Comparison of ENCODE assay signal across 16 cellular contexts in genomic region chr5:106171132-106171531, GRCh38.
"Had no signal": no experiment of that assay in that cellular context is flagged by ENCODE, and none has a peak within 500 bp of the region (broad histone marks: within the 10 kb centered on the region; RNA-seq: fewer than 3 reads in every experiment).

No MANE protein-coding gene starts in this region.

- H2AFZ ChIP-seq: parathyroid adenoma had no signal

- H3K9me3 ChIP-seq: neutrophil had no signal

- H3K4me1 Mint-ChIP-seq: activated naive CD8-positive, alpha-beta T cell treated with anti-CD3 and anti-CD28 coated beads, Interleukin-2, amount 50 U/mL, for 24 hours; activated T-helper 17 cell treated with anti-CD3 and anti-CD28 coated beads, Interleukin-2, amount 50 U/mL, for 72 hours; natural killer cell; stimulated activated effector memory CD8-positive, alpha-beta T cell treated with anti-CD3 and anti-CD28 coated beads, Interleukin-12 subunit alpha, Interleukin-12 subunit beta, amount 100 ng/mL, for 72 hours; T-cell had no signal

- H3K27me3 ChIP-seq: neutrophil had no signal

- H3K27ac Mint-ChIP-seq: activated naive CD8-positive, alpha-beta T cell treated with anti-CD3 and anti-CD28 coated beads, Interleukin-2, amount 50 U/mL, for 24 hours; activated T-helper 17 cell treated with anti-CD3 and anti-CD28 coated beads, Interleukin-2, amount 50 U/mL, for 72 hours; natural killer cell; stimulated activated effector memory CD8-positive, alpha-beta T cell treated with anti-CD3 and anti-CD28 coated beads, Interleukin-12 subunit alpha, Interleukin-12 subunit beta, amount 100 ng/mL, for 72 hours; T-cell had no signal

- H3K27me3 Mint-ChIP-seq: activated naive CD8-positive, alpha-beta T cell treated with anti-CD3 and anti-CD28 coated beads, Interleukin-2, amount 50 U/mL, for 24 hours; activated T-helper 17 cell treated with anti-CD3 and anti-CD28 coated beads, Interleukin-2, amount 50 U/mL, for 72 hours; T-cell had no signal

- H3K36me3 Mint-ChIP-seq: natural killer cell; stimulated activated effector memory CD8-positive, alpha-beta T cell treated with anti-CD3 and anti-CD28 coated beads, Interleukin-12 subunit alpha, Interleukin-12 subunit beta, amount 100 ng/mL, for 72 hours; T-cell had no signal

- H3K4me3 Mint-ChIP-seq: activated naive CD8-positive, alpha-beta T cell treated with anti-CD3 and anti-CD28 coated beads, Interleukin-2, amount 50 U/mL, for 24 hours; activated T-helper 17 cell treated with anti-CD3 and anti-CD28 coated beads, Interleukin-2, amount 50 U/mL, for 72 hours; natural killer cell; stimulated activated effector memory CD8-positive, alpha-beta T cell treated with anti-CD3 and anti-CD28 coated beads, Interleukin-12 subunit alpha, Interleukin-12 subunit beta, amount 100 ng/mL, for 72 hours; T-cell had no signal

- H3K4me1 ChIP-seq: parathyroid adenoma had no signal

- H3K4me3 ChIP-seq: thoracic aorta had no signal

- H3K9ac ChIP-seq: parathyroid adenoma had no signal

- FAIRE-seq: colon had no signal

- ATAC-seq: activated naive CD8-positive, alpha-beta T cell treated with anti-CD3 and anti-CD28 coated beads, Interleukin-2, amount 50 U/mL, for 24 hours; activated T-helper 17 cell treated with anti-CD3 and anti-CD28 coated beads, Interleukin-2, amount 50 U/mL, for 72 hours; natural killer cell; stimulated activated effector memory CD8-positive, alpha-beta T cell treated with anti-CD3 and anti-CD28 coated beads, Interleukin-12 subunit alpha, Interleukin-12 subunit beta, amount 100 ng/mL, for 72 hours; T-cell had no signal

- H3K27ac ChIP-seq: neutrophil, parathyroid adenoma, thoracic aorta had no signal

- H3K36me3 ChIP-seq: neutrophil, thoracic aorta had no signal

- H3K79me2 ChIP-seq: parathyroid adenoma had no signal

- DNase-seq: activated CD4-positive, CD25-positive, alpha-beta regulatory T cell treated with anti-CD3 and anti-CD28 coated beads, Interleukin-2, amount 50 U/mL, for 72 hours; activated naive CD4-positive, alpha-beta T cell treated with Interleukin-2 at 50 U/mL for 16 hours; activated naive CD8-positive, alpha-beta T cell treated with anti-CD3 and anti-CD28 coated beads, Interleukin-2, amount 50 U/mL, for 24 hours; activated T-cell treated with anti-CD3 and anti-CD28 coated beads for 4 hours; aorta; natural killer cell; retina; stimulated activated CD4-positive, alpha-beta T cell treated with anti-CD3 and anti-CD28 coated beads, Interleukin-12 subunit alpha, Interleukin-12 subunit beta, amount 100 ng/mL, for 4 hours; T-cell; T-helper 9 cell had no signal
